In the genomic region with DNA sequence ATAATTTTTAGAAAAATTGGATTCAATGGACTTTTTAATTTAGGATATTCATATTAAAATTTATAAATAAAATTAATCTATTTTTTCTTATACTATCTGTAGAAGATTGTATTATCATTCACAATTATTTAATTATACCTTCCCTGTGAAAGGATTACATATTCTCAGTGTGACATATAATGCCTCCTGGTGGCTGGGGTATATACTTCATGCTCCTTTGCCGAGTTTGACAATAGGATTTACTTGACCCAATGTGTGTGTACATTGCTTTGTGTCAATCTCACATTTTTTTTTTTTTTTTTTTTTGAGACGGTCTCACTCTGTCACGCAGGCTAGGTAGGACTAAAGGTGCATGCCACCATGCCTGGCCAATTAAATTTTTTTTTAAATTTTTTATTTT, we compare ENCODE assay signal across 20 cellular contexts.
A peak's percentile ranks its signal among the peaks of the same experiment; 100 is the strongest.
DNase-seq lines count a peak whose midpoint lies in the region; ATAC-seq, FAIRE-seq and TF ChIP-seq lines count a peak whose summit lies in the region.
"Had no signal": no experiment of that assay in that cellular context is flagged by ENCODE, and none has a peak within 500 bp of the region (broad histone marks: within the 10 kb centered on the region; RNA-seq: fewer than 3 reads in every experiment).

No MANE protein-coding gene starts in this region.

- no peaks in the 10 kb centered on the region for H3K4me1 Mint-ChIP-seq in Caco-2 (ENCODE audit: low read depth, unreplicated experiment)
- H3K4me1 Mint-ChIP-seq: B cell; stimulated activated naive CD8-positive, alpha-beta T cell treated with anti-CD3 and anti-CD28 coated beads, Interleukin-15, amount 100 ng/mL, for 72 hours had no signal

- intact Hi-C loops in Caco-2 (cut with micrococcal nuclease; ENCODE audit: unreplicated experiment) (loop anchor here (1.0 kb wide), 1 partner anchor 110 kb away; no protein-coding TSS in a partner anchor), PC-9 (cut with micrococcal nuclease; ENCODE audit: unreplicated experiment) (no loop called here)

- H3K9me3 Mint-ChIP-seq in Caco-2 (ENCODE audit: unreplicated experiment) = no peaks in the 10 kb centered on the region
- H3K9me3 Mint-ChIP-seq: activated naive CD4-positive, alpha-beta T cell treated with anti-CD3 and anti-CD28 coated beads for 36 hours; stimulated activated naive CD8-positive, alpha-beta T cell treated with anti-CD3 and anti-CD28 coated beads, Interleukin-15, amount 100 ng/mL, for 72 hours had no signal

- H3K27me3 ChIP-seq in Caco-2 (replicated peaks; ENCODE audit: control insufficient read depth, insufficient read depth, low read length) (peaks cover 2% of the 10 kb centered on the region; the same call in 1 of the 2 replicates), PC-9 (ENCODE audit: insufficient read depth, low read depth) (no peaks in the 10 kb centered on the region), H7 (ENCODE audit: control insufficient read depth, insufficient read depth, low read length) (no peaks in the 10 kb centered on the region)
- H3K27me3 ChIP-seq: ovary, uterus had no signal

- POLR2A ChIA-PET in Caco-2 (lab: Charles Lee) = no interaction called here
- POLR2A ChIA-PET in PC-9 (lab: Charles Lee; ENCODE audit: unreplicated experiment) = no interaction called here

- no peak overlapping the region for H3K27ac Mint-ChIP-seq in Caco-2 (ENCODE audit: unreplicated experiment)
- H3K27ac Mint-ChIP-seq: activated naive CD4-positive, alpha-beta T cell treated with anti-CD3 and anti-CD28 coated beads for 36 hours; B cell; stimulated activated naive CD8-positive, alpha-beta T cell treated with anti-CD3 and anti-CD28 coated beads, Interleukin-15, amount 100 ng/mL, for 72 hours had no signal

- ATAC-seq in GM18873 (IDR thresholded peaks at IDR 0.05; ENCODE audit: low FRiP score, unreplicated experiment) (no peak), HG02852 (IDR thresholded peaks at IDR 0.05; ENCODE audit: unreplicated experiment) (no peak)
- ATAC-seq: left colon; Panc1; stimulated activated naive CD8-positive, alpha-beta T cell treated with anti-CD3 and anti-CD28 coated beads, Interleukin-15, amount 100 ng/mL, for 72 hours had no signal

- no peaks in the 10 kb centered on the region for H3F3A ChIP-seq in PC-9 (ENCODE audit: insufficient read depth, low read depth)

- H3K79me2 ChIP-seq in PC-9 (ENCODE audit: low read depth) = no peaks in the 10 kb centered on the region

- H3K36me3 ChIP-seq in Caco-2 (ENCODE audit: control insufficient read depth, insufficient read depth, low read length) (no peaks in the 10 kb centered on the region), PC-9 (ENCODE audit: low read depth) (no peaks in the 10 kb centered on the region), H7 (replicated peaks; ENCODE audit: control insufficient read depth, insufficient read depth, low read length) (no peaks in the 10 kb centered on the region)
- H3K36me3 ChIP-seq: esophagus squamous epithelium, ovary, uterus had no signal

- CTCF ChIA-PET in Caco-2 (lab: Charles Lee) (no interaction called here), PC-9 (lab: Charles Lee) (no interaction called here)

- no peaks in the 10 kb centered on the region for H4K20me1 ChIP-seq in PC-9 (ENCODE audit: insufficient read depth)

- no peaks in the 10 kb centered on the region for H3K36me3 Mint-ChIP-seq in Caco-2 (ENCODE audit: insufficient read depth, unreplicated experiment)

- H3K9me2 ChIP-seq in PC-9 (ENCODE audit: insufficient read depth) = no peaks in the 10 kb centered on the region

- no peak overlapping the region for H3K4me3 Mint-ChIP-seq in Caco-2 (ENCODE audit: unreplicated experiment)
- H3K4me3 Mint-ChIP-seq: activated naive CD4-positive, alpha-beta T cell treated with anti-CD3 and anti-CD28 coated beads for 36 hours; B cell; stimulated activated naive CD8-positive, alpha-beta T cell treated with anti-CD3 and anti-CD28 coated beads, Interleukin-15, amount 100 ng/mL, for 72 hours had no signal

- FAIRE-seq in islet of Langerhans (lab: Jason Lieb, UNC) = peak; percentile 5
- FAIRE-seq: GM12891 had no signal

- H3K27me3 Mint-ChIP-seq in Caco-2 (ENCODE audit: insufficient read depth, unreplicated experiment) = peaks cover 17% of the 10 kb centered on the region
- H3K27me3 Mint-ChIP-seq: stimulated activated naive CD8-positive, alpha-beta T cell treated with anti-CD3 and anti-CD28 coated beads, Interleukin-15, amount 100 ng/mL, for 72 hours had no signal

- BruUV-seq in Caco-2 (replicated peaks; lab: Mats Ljungman, UMichigan) (no TSS peak), PC-9 (replicated peaks; lab: Mats Ljungman, UMichigan) (no TSS peak)

- no peak overlapping the region for H3K27ac ChIP-seq in PC-9
- H3K27ac ChIP-seq: dorsolateral prefrontal cortex, esophagus squamous epithelium, ovary, uterus had no signal

- no peaks in the 10 kb centered on the region for H3K9me3 ChIP-seq in Caco-2
- no peaks in the 10 kb centered on the region for H3K9me3 ChIP-seq in PC-9 (ENCODE audit: insufficient read depth, low read depth)
- H3K9me3 ChIP-seq: esophagus squamous epithelium, ovary, uterus had no signal

- H3K4me3 ChIP-seq in Caco-2 (ENCODE audit: low read depth, low read length) (no peak overlapping the region), PC-9 (no peak overlapping the region), H7 (ENCODE audit: insufficient read depth, low read depth, low read length) (no peak overlapping the region)
- H3K4me3 ChIP-seq: dorsolateral prefrontal cortex, esophagus squamous epithelium, ovary, uterus had no signal

- DNase-seq in Caco-2 (peak in 1 of 2 experiments; percentile 29), HT-29 (ENCODE audit: low spot score) (peak; percentile 19), PC-9 (no peak), H7 (no peak)
- no peak for DNase-seq in stimulated activated CD4-positive, alpha-beta T cell treated with anti-CD3 and anti-CD28 coated beads, Interleukin-4, amount 100 ng/mL, for 4 hours
- DNase-seq: activated CD4-positive, alpha-beta T cell treated with anti-CD3 and anti-CD28 coated beads for 4 hours; activated naive CD4-positive, alpha-beta T cell treated with anti-CD3 and anti-CD28 coated beads for 36 hours; DMS79 treated with DMSO at 0.1 percent for 48 hours; dorsolateral prefrontal cortex; esophagus squamous epithelium; left colon; ovary; stimulated activated naive CD8-positive, alpha-beta T cell treated with anti-CD3 and anti-CD28 coated beads, Interleukin-15, amount 100 ng/mL, for 72 hours; uterus had no signal

- H2AFZ ChIP-seq in PC-9 = no peak overlapping the region

- peak; percentile 28 to 40 for TF ChIP-seq CTCF in Caco-2 (IDR thresholded peaks at IDR 0.05; ENCODE audit: insufficient read depth in 1 of 2, low read depth in 1 of 2, low read length in 1 of 2, severe bottlenecking in 1 of 2, unreplicated experiment in 1 of 2)
- TF ChIP-seq CTCF in PC-9 (conservative IDR thresholded peaks at IDR 0.05) = peak; percentile 41

- H3K4me1 ChIP-seq in Caco-2 (no peaks in the 10 kb centered on the region), PC-9 (replicated peaks; ENCODE audit: insufficient read depth) (no peaks in the 10 kb centered on the region)
- H3K4me1 ChIP-seq: esophagus squamous epithelium, uterus had no signal

- H3K4me2 ChIP-seq in PC-9 = no peak overlapping the region
